In genomic region chr1:79264975-79265818, GRCh38 we compare ENCODE assay signal across 22 cellular contexts.
"Had no signal": no experiment of that assay in that cellular context is flagged by ENCODE, and none has a peak within 500 bp of the region (broad histone marks: within the 10 kb centered on the region; RNA-seq: fewer than 3 reads in every experiment).

No MANE protein-coding gene starts in this region.

- H3K4me1 ChIP-seq: esophagus muscularis mucosa, gastrocnemius medialis, prostate gland, vagina had no signal

- H3K4me1 Mint-ChIP-seq: activated B cell treated with CpG ODN at 0.5 μM for 24 hours; activated CD4-positive, alpha-beta T cell treated with anti-CD3 and anti-CD28 coated beads for 36 hours; activated naive CD8-positive, alpha-beta T cell treated with anti-CD3 and anti-CD28 coated beads, Interleukin-2, amount 10 ng/mL, durations not matched to agents 7 days and 5 days; naive thymus-derived CD8-positive, alpha-beta T cell had no signal

- H3K4me3 ChIP-seq: coronary artery, esophagus muscularis mucosa, gastrocnemius medialis, ovary, prostate gland, thoracic aorta, vagina had no signal

- H3K27ac Mint-ChIP-seq: activated B cell treated with CpG ODN at 0.5 μM for 24 hours; activated CD4-positive, alpha-beta memory T cell treated with anti-CD3 and anti-CD28 coated beads for 36 hours; activated CD4-positive, alpha-beta T cell treated with anti-CD3 and anti-CD28 coated beads for 36 hours; activated naive CD8-positive, alpha-beta T cell treated with anti-CD3 and anti-CD28 coated beads, Interleukin-2, amount 10 ng/mL, durations not matched to agents 7 days and 5 days; mesothelial cell of epicardium; naive thymus-derived CD8-positive, alpha-beta T cell; type B pancreatic cell had no signal

- H3K27me3 Mint-ChIP-seq: activated B cell treated with CpG ODN at 0.5 μM for 24 hours; activated CD4-positive, alpha-beta memory T cell treated with anti-CD3 and anti-CD28 coated beads for 36 hours; activated CD4-positive, alpha-beta T cell treated with anti-CD3 and anti-CD28 coated beads for 36 hours; activated naive CD8-positive, alpha-beta T cell treated with anti-CD3 and anti-CD28 coated beads, Interleukin-2, amount 10 ng/mL, durations not matched to agents 7 days and 5 days; naive thymus-derived CD8-positive, alpha-beta T cell had no signal

- H3K27me3 ChIP-seq: esophagus muscularis mucosa, gastrocnemius medialis, ovary, vagina had no signal

- H3K9me3 Mint-ChIP-seq: activated B cell treated with CpG ODN at 0.5 μM for 24 hours; activated CD4-positive, alpha-beta memory T cell treated with anti-CD3 and anti-CD28 coated beads for 36 hours; activated naive CD8-positive, alpha-beta T cell treated with anti-CD3 and anti-CD28 coated beads, Interleukin-2, amount 10 ng/mL, durations not matched to agents 7 days and 5 days; mesothelial cell of epicardium; naive thymus-derived CD8-positive, alpha-beta T cell had no signal

- DNase-seq: activated B cell treated with CpG ODN at 0.5 μM for 24 hours; activated CD4-positive, alpha-beta memory T cell treated with anti-CD3 and anti-CD28 coated beads for 36 hours; activated CD4-positive, alpha-beta T cell treated with anti-CD3 and anti-CD28 coated beads for 36 hours; activated naive CD4-positive, alpha-beta T cell treated with Interleukin-2 at 50 U/mL for 16 hours; activated naive CD8-positive, alpha-beta T cell treated with anti-CD3 and anti-CD28 coated beads, Interleukin-2, amount 10 ng/mL, durations not matched to agents 7 days and 5 days; activated T-cell treated with anti-CD3 and anti-CD28 coated beads, Interleukin-2, amount 50 U/mL, for 48 hours; amniotic stem cell; gastrocnemius medialis; hypothalamus; left ventricle myocardium superior; mammary epithelial cell; naive thymus-derived CD8-positive, alpha-beta T cell; ovary; stimulated activated CD4-positive, alpha-beta T cell treated with anti-CD3 and anti-CD28 coated beads, Interleukin-2, amount 100 ng/mL, for 48 hours; stimulated activated naive CD4-positive, alpha-beta T cell had no signal

- H3K27ac ChIP-seq: coronary artery, esophagus muscularis mucosa, gastrocnemius medialis, ovary, prostate gland, thoracic aorta, vagina had no signal

- H3K36me3 Mint-ChIP-seq: activated CD4-positive, alpha-beta memory T cell treated with anti-CD3 and anti-CD28 coated beads for 36 hours; activated naive CD8-positive, alpha-beta T cell treated with anti-CD3 and anti-CD28 coated beads, Interleukin-2, amount 10 ng/mL, durations not matched to agents 7 days and 5 days; mesothelial cell of epicardium; naive thymus-derived CD8-positive, alpha-beta T cell; type B pancreatic cell had no signal

- H3K9me3 ChIP-seq: esophagus muscularis mucosa, gastrocnemius medialis, ovary, prostate gland, thoracic aorta, vagina had no signal

- H3K4me3 Mint-ChIP-seq: activated B cell treated with CpG ODN at 0.5 μM for 24 hours; activated CD4-positive, alpha-beta memory T cell treated with anti-CD3 and anti-CD28 coated beads for 36 hours; activated CD4-positive, alpha-beta T cell treated with anti-CD3 and anti-CD28 coated beads for 36 hours; activated naive CD8-positive, alpha-beta T cell treated with anti-CD3 and anti-CD28 coated beads, Interleukin-2, amount 10 ng/mL, durations not matched to agents 7 days and 5 days; mesothelial cell of epicardium; naive thymus-derived CD8-positive, alpha-beta T cell; type B pancreatic cell had no signal

- H3K36me3 ChIP-seq: esophagus muscularis mucosa, gastrocnemius medialis, ovary, prostate gland, thoracic aorta, vagina had no signal
